In the genomic region with DNA sequence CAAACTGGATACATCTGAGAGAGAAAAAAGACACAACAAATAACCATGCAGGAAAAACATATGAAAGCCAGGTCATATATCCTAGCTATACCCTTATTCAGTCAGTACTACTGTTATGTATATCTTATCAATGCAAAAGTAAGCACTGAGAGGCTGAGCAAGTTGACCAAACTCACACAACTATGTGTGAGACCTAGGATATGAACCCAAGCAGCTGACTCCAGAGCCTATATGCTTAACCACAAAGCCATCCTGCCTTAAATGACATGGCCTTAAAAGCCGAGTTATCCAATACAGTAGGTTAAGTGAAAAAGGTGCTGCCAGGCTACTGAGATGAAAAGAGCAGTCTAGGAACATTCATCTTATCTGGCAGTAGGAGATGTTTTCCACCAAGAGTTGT, we compare ENCODE assay signal across 1 cellular context.
TF ChIP-seq lines count a peak whose summit lies in the region.

No MANE protein-coding gene starts in this region.

TF ChIP-seq in neural cell, 6 proteins besides CTCF, POLR2A, EP300 and RAD21:
- TF ChIP-seq, protein P1, sequence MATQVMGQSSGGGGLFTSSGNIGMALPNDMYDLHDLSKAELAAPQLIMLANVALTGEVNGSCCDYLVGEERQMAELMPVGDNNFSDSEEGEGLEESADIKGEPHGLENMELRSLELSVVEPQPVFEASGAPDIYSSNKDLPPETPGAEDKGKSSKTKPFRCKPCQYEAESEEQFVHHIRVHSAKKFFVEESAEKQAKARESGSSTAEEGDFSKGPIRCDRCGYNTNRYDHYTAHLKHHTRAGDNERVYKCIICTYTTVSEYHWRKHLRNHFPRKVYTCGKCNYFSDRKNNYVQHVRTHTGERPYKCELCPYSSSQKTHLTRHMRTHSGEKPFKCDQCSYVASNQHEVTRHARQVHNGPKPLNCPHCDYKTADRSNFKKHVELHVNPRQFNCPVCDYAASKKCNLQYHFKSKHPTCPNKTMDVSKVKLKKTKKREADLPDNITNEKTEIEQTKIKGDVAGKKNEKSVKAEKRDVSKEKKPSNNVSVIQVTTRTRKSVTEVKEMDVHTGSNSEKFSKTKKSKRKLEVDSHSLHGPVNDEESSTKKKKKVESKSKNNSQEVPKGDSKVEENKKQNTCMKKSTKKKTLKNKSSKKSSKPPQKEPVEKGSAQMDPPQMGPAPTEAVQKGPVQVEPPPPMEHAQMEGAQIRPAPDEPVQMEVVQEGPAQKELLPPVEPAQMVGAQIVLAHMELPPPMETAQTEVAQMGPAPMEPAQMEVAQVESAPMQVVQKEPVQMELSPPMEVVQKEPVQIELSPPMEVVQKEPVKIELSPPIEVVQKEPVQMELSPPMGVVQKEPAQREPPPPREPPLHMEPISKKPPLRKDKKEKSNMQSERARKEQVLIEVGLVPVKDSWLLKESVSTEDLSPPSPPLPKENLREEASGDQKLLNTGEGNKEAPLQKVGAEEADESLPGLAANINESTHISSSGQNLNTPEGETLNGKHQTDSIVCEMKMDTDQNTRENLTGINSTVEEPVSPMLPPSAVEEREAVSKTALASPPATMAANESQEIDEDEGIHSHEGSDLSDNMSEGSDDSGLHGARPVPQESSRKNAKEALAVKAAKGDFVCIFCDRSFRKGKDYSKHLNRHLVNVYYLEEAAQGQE (IDR thresholded peaks at IDR 0.05; ENCODE audit: borderline replicate concordance): no peak
- TF ChIP-seq POLR2AphosphoS5 (IDR thresholded peaks at IDR 0.05) (no peak), TAF1 (IDR thresholded peaks at IDR 0.05; ENCODE audit: low read depth) (no peak), EZH2 (IDR thresholded peaks at IDR 0.05; ENCODE audit: borderline replicate concordance, insufficient read depth, low read length, poor library complexity, severe bottlenecking) (no peak), MXI1 (conservative IDR thresholded peaks at IDR 0.05; ENCODE audit: poor library complexity, severe bottlenecking) (no peak), SMC3 (conservative IDR thresholded peaks at IDR 0.05; ENCODE audit: poor library complexity) (no peak)
